Comparison of ENCODE assay signal across 1 cellular context in genomic region chr17:8153550-8153956, GRCh38.
A peak's percentile ranks its signal among the peaks of the same experiment; 100 is the strongest.
TF ChIP-seq lines count a peak whose summit lies in the region.

No MANE protein-coding gene starts in this region.

TF ChIP-seq in GM12878, 131 proteins besides CTCF, POLR2A, EP300 and RAD21:
- TF ChIP-seq, protein P1, sequence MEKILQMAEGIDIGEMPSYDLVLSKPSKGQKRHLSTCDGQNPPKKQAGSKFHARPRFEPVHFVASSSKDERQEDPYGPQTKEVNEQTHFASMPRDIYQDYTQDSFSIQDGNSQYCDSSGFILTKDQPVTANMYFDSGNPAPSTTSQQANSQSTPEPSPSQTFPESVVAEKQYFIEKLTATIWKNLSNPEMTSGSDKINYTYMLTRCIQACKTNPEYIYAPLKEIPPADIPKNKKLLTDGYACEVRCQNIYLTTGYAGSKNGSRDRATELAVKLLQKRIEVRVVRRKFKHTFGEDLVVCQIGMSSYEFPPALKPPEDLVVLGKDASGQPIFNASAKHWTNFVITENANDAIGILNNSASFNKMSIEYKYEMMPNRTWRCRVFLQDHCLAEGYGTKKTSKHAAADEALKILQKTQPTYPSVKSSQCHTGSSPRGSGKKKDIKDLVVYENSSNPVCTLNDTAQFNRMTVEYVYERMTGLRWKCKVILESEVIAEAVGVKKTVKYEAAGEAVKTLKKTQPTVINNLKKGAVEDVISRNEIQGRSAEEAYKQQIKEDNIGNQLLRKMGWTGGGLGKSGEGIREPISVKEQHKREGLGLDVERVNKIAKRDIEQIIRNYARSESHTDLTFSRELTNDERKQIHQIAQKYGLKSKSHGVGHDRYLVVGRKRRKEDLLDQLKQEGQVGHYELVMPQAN (conservative IDR thresholded peaks at IDR 0.05): no peak
- TF ChIP-seq, protein P2, sequence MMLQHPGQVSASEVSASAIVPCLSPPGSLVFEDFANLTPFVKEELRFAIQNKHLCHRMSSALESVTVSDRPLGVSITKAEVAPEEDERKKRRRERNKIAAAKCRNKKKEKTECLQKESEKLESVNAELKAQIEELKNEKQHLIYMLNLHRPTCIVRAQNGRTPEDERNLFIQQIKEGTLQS (IDR thresholded peaks at IDR 0.05; ENCODE audit: borderline replicate concordance, extremely low read depth, low read depth, low read length): peak; percentile 17; the same call in 1 of the 2 replicates
- TF ChIP-seq MTA3 (IDR thresholded peaks at IDR 0.05; ENCODE audit: borderline replicate concordance, low read length) (no peak), POLR2AphosphoS5 (IDR thresholded peaks at IDR 0.05; ENCODE audit: low read length) (0 out of 2 replicates have a peak, but pooled peaks have one; percentile 16), RAD51 (IDR thresholded peaks at IDR 0.05) (peak; percentile 73)
- TF ChIP-seq, protein P3, sequence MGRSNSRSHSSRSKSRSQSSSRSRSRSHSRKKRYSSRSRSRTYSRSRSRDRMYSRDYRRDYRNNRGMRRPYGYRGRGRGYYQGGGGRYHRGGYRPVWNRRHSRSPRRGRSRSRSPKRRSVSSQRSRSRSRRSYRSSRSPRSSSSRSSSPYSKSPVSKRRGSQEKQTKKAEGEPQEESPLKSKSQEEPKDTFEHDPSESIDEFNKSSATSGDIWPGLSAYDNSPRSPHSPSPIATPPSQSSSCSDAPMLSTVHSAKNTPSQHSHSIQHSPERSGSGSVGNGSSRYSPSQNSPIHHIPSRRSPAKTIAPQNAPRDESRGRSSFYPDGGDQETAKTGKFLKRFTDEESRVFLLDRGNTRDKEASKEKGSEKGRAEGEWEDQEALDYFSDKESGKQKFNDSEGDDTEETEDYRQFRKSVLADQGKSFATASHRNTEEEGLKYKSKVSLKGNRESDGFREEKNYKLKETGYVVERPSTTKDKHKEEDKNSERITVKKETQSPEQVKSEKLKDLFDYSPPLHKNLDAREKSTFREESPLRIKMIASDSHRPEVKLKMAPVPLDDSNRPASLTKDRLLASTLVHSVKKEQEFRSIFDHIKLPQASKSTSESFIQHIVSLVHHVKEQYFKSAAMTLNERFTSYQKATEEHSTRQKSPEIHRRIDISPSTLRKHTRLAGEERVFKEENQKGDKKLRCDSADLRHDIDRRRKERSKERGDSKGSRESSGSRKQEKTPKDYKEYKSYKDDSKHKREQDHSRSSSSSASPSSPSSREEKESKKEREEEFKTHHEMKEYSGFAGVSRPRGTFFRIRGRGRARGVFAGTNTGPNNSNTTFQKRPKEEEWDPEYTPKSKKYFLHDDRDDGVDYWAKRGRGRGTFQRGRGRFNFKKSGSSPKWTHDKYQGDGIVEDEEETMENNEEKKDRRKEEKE (IDR thresholded peaks at IDR 0.05): no peak
- TF ChIP-seq, protein P4, sequence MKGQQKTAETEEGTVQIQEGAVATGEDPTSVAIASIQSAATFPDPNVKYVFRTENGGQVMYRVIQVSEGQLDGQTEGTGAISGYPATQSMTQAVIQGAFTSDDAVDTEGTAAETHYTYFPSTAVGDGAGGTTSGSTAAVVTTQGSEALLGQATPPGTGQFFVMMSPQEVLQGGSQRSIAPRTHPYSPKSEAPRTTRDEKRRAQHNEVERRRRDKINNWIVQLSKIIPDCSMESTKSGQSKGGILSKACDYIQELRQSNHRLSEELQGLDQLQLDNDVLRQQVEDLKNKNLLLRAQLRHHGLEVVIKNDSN (IDR thresholded peaks at IDR 0.05; ENCODE audit: borderline replicate concordance, extremely low read length, insufficient read depth, low read depth, low read length): peak; percentile 65
- TF ChIP-seq, protein P5, sequence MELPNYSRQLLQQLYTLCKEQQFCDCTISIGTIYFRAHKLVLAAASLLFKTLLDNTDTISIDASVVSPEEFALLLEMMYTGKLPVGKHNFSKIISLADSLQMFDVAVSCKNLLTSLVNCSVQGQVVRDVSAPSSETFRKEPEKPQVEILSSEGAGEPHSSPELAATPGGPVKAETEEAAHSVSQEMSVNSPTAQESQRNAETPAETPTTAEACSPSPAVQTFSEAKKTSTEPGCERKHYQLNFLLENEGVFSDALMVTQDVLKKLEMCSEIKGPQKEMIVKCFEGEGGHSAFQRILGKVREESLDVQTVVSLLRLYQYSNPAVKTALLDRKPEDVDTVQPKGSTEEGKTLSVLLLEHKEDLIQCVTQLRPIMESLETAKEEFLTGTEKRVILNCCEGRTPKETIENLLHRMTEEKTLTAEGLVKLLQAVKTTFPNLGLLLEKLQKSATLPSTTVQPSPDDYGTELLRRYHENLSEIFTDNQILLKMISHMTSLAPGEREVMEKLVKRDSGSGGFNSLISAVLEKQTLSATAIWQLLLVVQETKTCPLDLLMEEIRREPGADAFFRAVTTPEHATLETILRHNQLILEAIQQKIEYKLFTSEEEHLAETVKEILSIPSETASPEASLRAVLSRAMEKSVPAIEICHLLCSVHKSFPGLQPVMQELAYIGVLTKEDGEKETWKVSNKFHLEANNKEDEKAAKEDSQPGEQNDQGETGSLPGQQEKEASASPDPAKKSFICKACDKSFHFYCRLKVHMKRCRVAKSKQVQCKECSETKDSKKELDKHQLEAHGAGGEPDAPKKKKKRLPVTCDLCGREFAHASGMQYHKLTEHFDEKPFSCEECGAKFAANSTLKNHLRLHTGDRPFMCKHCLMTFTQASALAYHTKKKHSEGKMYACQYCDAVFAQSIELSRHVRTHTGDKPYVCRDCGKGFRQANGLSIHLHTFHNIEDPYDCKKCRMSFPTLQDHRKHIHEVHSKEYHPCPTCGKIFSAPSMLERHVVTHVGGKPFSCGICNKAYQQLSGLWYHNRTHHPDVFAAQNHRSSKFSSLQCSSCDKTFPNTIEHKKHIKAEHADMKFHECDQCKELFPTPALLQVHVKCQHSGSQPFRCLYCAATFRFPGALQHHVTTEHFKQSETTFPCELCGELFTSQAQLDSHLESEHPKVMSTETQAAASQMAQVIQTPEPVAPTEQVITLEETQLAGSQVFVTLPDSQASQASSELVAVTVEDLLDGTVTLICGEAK (IDR thresholded peaks at IDR 0.05; ENCODE audit: borderline replicate concordance): no peak
